In genomic region chr12:6322969-6323339, GRCh38 we compare ENCODE assay signal across 9 cellular contexts. TPM values are rescaled to one million over a fixed set of nuclear protein-coding genes. Genes with fewer than 3 reads are reported as not detected.
A peak's percentile ranks its signal among the peaks of the same experiment; 100 is the strongest.
DNase-seq lines count a peak whose midpoint lies in the region; ATAC-seq, FAIRE-seq and TF ChIP-seq lines count a peak whose summit lies in the region.
"Had no signal": no experiment of that assay in that cellular context is flagged by ENCODE, and none has a peak within 500 bp of the region (broad histone marks: within the 10 kb centered on the region; RNA-seq: fewer than 3 reads in every experiment).

No MANE protein-coding gene starts in this region.

- H3K4me3 Mint-ChIP-seq in T-helper 17 cell: peak overlapping the region; percentile 92
- H3K4me3 Mint-ChIP-seq in memory B cell: peak overlapping the region; percentile 55

- peak overlapping the region; percentile 79 for H3K27ac ChIP-seq in 22Rv1

- no peak for FAIRE-seq in HTR-8/SVneo (lab: Jason Lieb, UNC)

- H3K4me1 Mint-ChIP-seq in T-helper 17 cell (peaks cover 41% of the 10 kb centered on the region), memory B cell (peaks cover 13% of the 10 kb centered on the region)

- H3K9me3 Mint-ChIP-seq in memory B cell: no peaks in the 10 kb centered on the region

- H3K9me3 ChIP-seq in T-helper 17 cell (ENCODE audit: control insufficient read depth, low read length, poor library complexity, severe bottlenecking): no peaks in the 10 kb centered on the region

- peaks cover under 1% of the 10 kb centered on the region for H3K27me3 Mint-ChIP-seq in T-helper 17 cell
- H3K27me3 Mint-ChIP-seq in memory B cell: peaks cover 55% of the 10 kb centered on the region

- ATAC-seq in GM21529 (IDR thresholded peaks at IDR 0.05; ENCODE audit: unreplicated experiment): peak; percentile 33
- no peak for ATAC-seq in T-helper 17 cell
- ATAC-seq in memory B cell (ENCODE audit: low read depth): peak; percentile 15

- no peak for TF ChIP-seq CTCF in 22Rv1 (IDR thresholded peaks at IDR 0.05)

- no peaks in the 10 kb centered on the region for H3K36me3 Mint-ChIP-seq in T-helper 17 cell (ENCODE audit: low read depth)
- no peaks in the 10 kb centered on the region for H3K36me3 Mint-ChIP-seq in memory B cell

- no peak for DNase-seq in T-helper 17 cell
- no peak for DNase-seq in memory B cell (ENCODE audit: low spot score in 2 of 2)
- DNase-seq in NCI-H1048 (lab: John Stamatoyannopoulos, UW): no peak
- no peak for DNase-seq in NCI-H146 (lab: John Stamatoyannopoulos, UW)
- DNase-seq in NCI-H2196 treated with DMSO at 0.1 percent for 48 hours (lab: John Stamatoyannopoulos, UW; ENCODE audit: unreplicated experiment): no peak
- no peak for DNase-seq in HTR-8/SVneo (ENCODE audit: insufficient read length, low spot score)

- H3K27ac Mint-ChIP-seq in T-helper 17 cell (peak overlapping the region; percentile 79), memory B cell (no peak overlapping the region)

RNA-seq across cellular contexts. Expression of gene PLEKHG6, which starts 12.5 kb away (rescaled TPM):
- total RNA-seq in T-helper 17 cell: not detected
- total RNA-seq: lung microvascular endothelial cell had no signal

RNA-seq across cellular contexts. Expression of gene TNFRSF1A, which starts 18.9 kb away (rescaled TPM):
- total RNA-seq in T-helper 17 cell: 10 to 100 TPM; 22.4 to 23.0 TPM

RNA-seq across cellular contexts. Expression of gene SCNN1A, which starts 52.4 kb away (rescaled TPM):
- total RNA-seq in T-helper 17 cell: 1 to 10 TPM; 2.1 to 2.8 TPM
